Comparison of ENCODE assay signal across 8 cellular contexts in genomic region chr15:50003786-50004334, GRCh38.
DNase-seq lines count a peak whose midpoint lies in the region; ATAC-seq and TF ChIP-seq lines count a peak whose summit lies in the region.

No MANE protein-coding gene starts in this region.

- H3K36me3 Mint-ChIP-seq in activated naive CD4-positive, alpha-beta T cell treated with anti-CD3 and anti-CD28 coated beads, Interleukin-2, amount 50 U/mL, for 72 hours: no peaks in the 10 kb centered on the region

- peak in 2 of 3 experiments; percentile 29 to 66 for TF ChIP-seq CTCF in vagina (IDR thresholded peaks at IDR 0.05)

- H3K27ac Mint-ChIP-seq in activated naive CD4-positive, alpha-beta T cell treated with anti-CD3 and anti-CD28 coated beads, Interleukin-2, amount 50 U/mL, for 72 hours: peak overlapping the region in 1 of 2 donors; percentile 71

- intact Hi-C loops in cardiac septum (cut with DNase I): loop anchor here (5.0 kb wide), 1 partner anchor 767 kb away; no protein-coding TSS in a partner anchor
- intact Hi-C loops in posterior vena cava (cut with DNase I): no loop called here
- intact Hi-C loops in vagina (cut with DNase I): no loop called here

- TF ChIP-seq POLR2A in vagina (IDR thresholded peaks at IDR 0.05): no peak

- peak; percentile 77 to 88 for ATAC-seq in activated naive CD4-positive, alpha-beta T cell treated with anti-CD3 and anti-CD28 coated beads, Interleukin-2, amount 50 U/mL, for 72 hours

- H3K9me3 Mint-ChIP-seq in activated naive CD4-positive, alpha-beta T cell treated with anti-CD3 and anti-CD28 coated beads, Interleukin-2, amount 50 U/mL, for 72 hours: no peaks in the 10 kb centered on the region

- H3K9me3 ChIP-seq in HAP-1 (no peaks in the 10 kb centered on the region), vagina (no peaks in the 10 kb centered on the region)

- H3K4me3 ChIP-seq in HAP-1 (no peak overlapping the region), vagina (no peak overlapping the region)

- H3K4me1 ChIP-seq in HAP-1 (peaks cover 16% of the 10 kb centered on the region), vagina (peaks cover 13% of the 10 kb centered on the region)

- H3K27me3 ChIP-seq in HAP-1 (ENCODE audit: low read depth) (no peaks in the 10 kb centered on the region), vagina (no peaks in the 10 kb centered on the region)

- in situ Hi-C loops in HAP-1 (cut with MboI; ENCODE audit: low sequenced_read_pairs): no loop called here

- DNase-seq in GM04503 (ENCODE audit: low read depth) (peak; percentile 61), HAP-1 (ENCODE audit: low spot score in 2 of 2) (peak; percentile 90 to 96), LoVo (ENCODE audit: low spot score) (peak; percentile 83), SK-N-DZ (ENCODE audit: low spot score) (peak; percentile 80), cardiac septum (ENCODE audit: low spot score) (peak; percentile 92), posterior vena cava (ENCODE audit: low spot score) (peak; percentile 93), vagina (ENCODE audit: extremely low spot score in 2 of 2) (no peak)
- DNase-seq in activated naive CD4-positive, alpha-beta T cell treated with anti-CD3 and anti-CD28 coated beads, Interleukin-2, amount 50 U/mL, for 72 hours (ENCODE audit: low spot score in 2 of 2): peak; percentile 26 to 60

- no peaks in the 10 kb centered on the region for H3K36me3 ChIP-seq in HAP-1 (replicated peaks)
- no peaks in the 10 kb centered on the region for H3K36me3 ChIP-seq in vagina

- peak overlapping the region; percentile 56 for H3K27ac ChIP-seq in vagina

Comparison
In these comparisons a context has a peak if more than half of its experiments do, and no peak if none do; other contexts are left out.
1. DNase-seq: peak in GM04503 (single experiment), HAP-1 (2 of 2), LoVo (single experiment), SK-N-DZ (single experiment), activated naive CD4-positive, alpha-beta T cell treated with anti-CD3 and anti-CD28 coated beads, Interleukin-2, amount 50 U/mL, for 72 hours (2 of 2), cardiac septum (single experiment) and posterior vena cava (single experiment); none in vagina (0 of 2).